In the genomic region with DNA sequence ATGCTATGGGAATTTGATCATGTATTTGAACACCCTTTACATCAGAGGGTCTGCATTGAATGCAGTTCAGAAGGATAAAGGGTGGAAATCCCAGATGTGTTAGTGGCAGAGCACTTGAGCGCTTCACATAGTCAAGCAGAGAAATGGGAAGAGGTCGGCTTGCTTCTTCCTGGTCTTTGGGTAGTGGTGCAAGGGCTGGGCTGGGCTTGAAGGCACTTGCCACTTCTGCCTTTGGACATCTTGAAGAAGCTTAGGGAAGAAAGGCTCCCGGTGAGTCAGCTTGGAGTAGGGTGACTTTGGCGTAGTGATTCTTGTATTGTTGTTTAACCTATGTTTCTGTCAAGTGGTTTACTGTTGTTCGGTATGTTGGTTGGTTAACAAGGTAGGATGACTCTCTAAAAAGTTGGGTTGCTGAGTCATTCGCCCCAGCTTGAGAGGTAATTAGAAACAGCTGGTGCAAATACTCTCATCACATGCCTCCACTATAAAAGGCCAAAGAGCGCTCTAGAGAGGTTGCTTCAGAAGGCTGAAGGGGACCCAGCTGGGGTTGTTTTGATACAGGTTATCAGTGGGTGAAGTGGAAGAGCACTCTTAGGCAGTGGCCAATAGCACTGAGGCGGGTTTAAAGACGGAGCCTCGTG, we compare ENCODE assay signal across 8 cellular contexts. TPM values are rescaled to one million over a fixed set of nuclear protein-coding genes. Genes with fewer than 3 reads are reported as not detected.
DNase-seq lines count a peak whose midpoint lies in the region; ATAC-seq and TF ChIP-seq lines count a peak whose summit lies in the region.

No MANE protein-coding gene starts in this region.

- H3K4me1 ChIP-seq in iPS-20b (ENCODE audit: insufficient read depth, low read length), result peaks cover 26% of the 10 kb centered on the region

- no peak for TF ChIP-seq CTCF in brain (conservative IDR thresholded peaks at IDR 0.05)

- peaks cover 45% of the 10 kb centered on the region for H3K4me1 Mint-ChIP-seq in T-helper 17 cell
- peaks cover 69% of the 10 kb centered on the region for H3K4me1 Mint-ChIP-seq in brain

- H3K4me3 ChIP-seq in iPS-20b (ENCODE audit: low read length) (peak overlapping the region; percentile 77), skin epidermis (peak overlapping the region; percentile 50 to 95 (median 82))

- ATAC-seq in HG02870 (IDR thresholded peaks at IDR 0.05; ENCODE audit: unreplicated experiment), result peak; percentile 34
- peak; percentile 56 for ATAC-seq in T-helper 17 cell

- no peaks in the 10 kb centered on the region for H3K36me3 ChIP-seq in iPS-20b (ENCODE audit: insufficient read depth, low read depth, low read length)

- DNase-seq in NCI-H2081 (lab: John Stamatoyannopoulos, UW), result peak; percentile 6 to 34
- no peak for DNase-seq in NCI-H2081 treated with DMSO at 0.1 percent for 48 hours (lab: John Stamatoyannopoulos, UW)
- peak; percentile 15 for DNase-seq in NCI-H1417 treated with DMSO at 0.1 percent for 48 hours (lab: John Stamatoyannopoulos, UW)
- DNase-seq in T-helper 17 cell, result peak in 2 of 3 donors; percentile 17 to 25

- H3K9me3 Mint-ChIP-seq in brain, result peaks cover 0 to 17% (median 8%) of the 10 kb centered on the region in 5 experiments

- H3K27me3 Mint-ChIP-seq in T-helper 17 cell (no peaks in the 10 kb centered on the region), brain (no peaks in the 10 kb centered on the region)

- no peaks in the 10 kb centered on the region for H3K9me3 ChIP-seq in T-helper 17 cell (ENCODE audit: control insufficient read depth, low read length, poor library complexity, severe bottlenecking)
- H3K9me3 ChIP-seq in iPS-20b (ENCODE audit: insufficient read depth, low read depth, low read length), result no peaks in the 10 kb centered on the region

- peak overlapping the region; percentile 96 for H3K27ac Mint-ChIP-seq in T-helper 17 cell
- H3K27ac Mint-ChIP-seq in brain, result peak overlapping the region; percentile 65 to 95 (median 87)

- H3K4me3 Mint-ChIP-seq in T-helper 17 cell (peak overlapping the region; percentile 93), brain (peak overlapping the region; percentile 91 to 95 (median 92))

- peaks cover 13% of the 10 kb centered on the region for H3K27me3 ChIP-seq in iPS-20b (ENCODE audit: insufficient read depth, low read length)

- H3K36me3 Mint-ChIP-seq in T-helper 17 cell (ENCODE audit: low read depth) (no peaks in the 10 kb centered on the region), brain (no peaks in the 10 kb centered on the region)

- peak overlapping the region; percentile 80 for H3K9ac ChIP-seq in iPS-20b (ENCODE audit: low read depth, low read length)

- H3K27ac ChIP-seq in iPS-20b (ENCODE audit: low read length) (peak overlapping the region; percentile 41), skin epidermis (peak overlapping the region; percentile 92 to 100 (median 99))

RNA-seq across cellular contexts. Expression of a gene that starts 1.3 kb away (rescaled TPM):
- total RNA-seq in T-helper 17 cell, result 10 to 100 TPM; 55.6 to 64.2 TPM
- 6.1 TPM for polyA plus RNA-seq in brain (ENCODE audit: insufficient read depth, low read depth, low replicate concordance)
